10 cellular contexts compared by ENCODE assay signal in the genomic region with DNA sequence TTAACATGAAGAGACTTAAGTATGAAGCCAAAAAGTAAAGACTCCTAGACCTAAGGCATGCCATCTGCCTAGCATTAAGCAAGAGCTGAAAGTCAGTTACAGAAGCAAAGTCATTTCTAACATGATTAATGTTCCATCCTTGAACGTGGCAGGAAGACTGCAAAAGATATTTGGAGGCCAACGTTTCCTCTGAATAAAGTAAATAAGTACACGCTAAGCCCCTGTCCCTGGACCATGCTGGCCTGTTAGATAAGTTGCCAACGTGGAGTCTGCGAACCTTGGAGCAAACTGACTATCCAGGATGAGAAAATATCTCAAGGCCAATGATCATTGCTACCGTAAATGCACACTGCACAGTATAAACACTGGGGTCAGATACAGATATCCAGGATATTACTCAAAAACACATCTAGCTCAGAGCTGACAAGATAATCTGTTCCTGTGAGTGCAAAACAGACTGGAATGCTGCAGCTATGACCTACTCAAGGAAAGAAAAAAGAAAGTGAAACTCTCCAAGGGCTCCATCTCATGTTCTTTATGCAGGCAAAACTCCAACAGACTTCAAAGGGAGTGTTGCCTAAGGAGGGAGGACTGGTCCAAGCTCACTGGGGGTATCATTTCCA.
DNase-seq lines count a peak whose midpoint lies in the region; ATAC-seq and TF ChIP-seq lines count a peak whose summit lies in the region.
"Had no signal": no experiment of that assay in that cellular context is flagged by ENCODE, and none has a peak within 500 bp of the region (broad histone marks: within the 10 kb centered on the region; RNA-seq: fewer than 3 reads in every experiment).

No MANE protein-coding gene starts in this region.

- H3K27me3 ChIP-seq in left lung (no peaks in the 10 kb centered on the region), upper lobe of left lung (no peaks in the 10 kb centered on the region)

- intact Hi-C loops in left lung (cut with DNase I), result no loop called here

- H3K9me3 ChIP-seq in left lung (no peaks in the 10 kb centered on the region), upper lobe of left lung (no peaks in the 10 kb centered on the region)

- TF ChIP-seq CTCF in brain (conservative IDR thresholded peaks at IDR 0.05), result no peak
- TF ChIP-seq CTCF in left lung (IDR thresholded peaks at IDR 0.05), result no peak
- TF ChIP-seq CTCF in upper lobe of left lung (IDR thresholded peaks at IDR 0.05), result no peak

- TF ChIP-seq POLR2A in upper lobe of left lung (IDR thresholded peaks at IDR 0.05), result no peak

- peaks cover 0 to 3% (median 0%) of the 10 kb centered on the region in 5 experiments for H3K9me3 Mint-ChIP-seq in brain

- H3K4me1 Mint-ChIP-seq in brain, result peaks cover 10% of the 10 kb centered on the region

- DNase-seq in NCI-H82 (lab: John Stamatoyannopoulos, UW), result peak; percentile 3
- DNase-seq in NCI-H82 treated with DMSO at 0.1 percent for 48 hours (lab: John Stamatoyannopoulos, UW; ENCODE audit: unreplicated experiment), result no peak
- DNase-seq in left lung, result no peak
- DNase-seq in upper lobe of left lung, result no peak
- DNase-seq: 8988T; activated CD4-positive, alpha-beta T cell treated with anti-CD3 and anti-CD28 coated beads, Interleukin-2, amount 50 U/mL, for 1 hour had no signal

- H3K27ac ChIP-seq in left lung, result no peak overlapping the region
- peak overlapping the region in 1 of 4 donors; percentile 11 for H3K27ac ChIP-seq in upper lobe of left lung

- no peak for TF ChIP-seq EP300 in upper lobe of left lung (IDR thresholded peaks at IDR 0.05)

- H3K4me3 ChIP-seq in left lung (no peak overlapping the region), upper lobe of left lung (peak overlapping the region in 3 of 4 donors; percentile 14 to 30 (median 29))

- H3K36me3 Mint-ChIP-seq in brain, result no peaks in the 10 kb centered on the region

- no peaks in the 10 kb centered on the region for H3K36me3 ChIP-seq in left lung
- no peaks in the 10 kb centered on the region for H3K36me3 ChIP-seq in upper lobe of left lung

- H3K4me1 ChIP-seq in left lung (no peaks in the 10 kb centered on the region), upper lobe of left lung (peaks cover 0 to 3% (median 0%) of the 10 kb centered on the region in 4 donors)

- peak overlapping the region in 2 of 5 experiments; percentile 30 to 53 for H3K4me3 Mint-ChIP-seq in brain

- no peaks in the 10 kb centered on the region for H3K27me3 Mint-ChIP-seq in brain

- 22 to 32% methylated on average over 6 of the region's 6 CpGs for WGBS in upper lobe of left lung, 2 donors

- ATAC-seq in left lung (peak; percentile 52), upper lobe of left lung (ENCODE audit: low FRiP score in 2 of 2) (peak in 1 of 2 donors; percentile 64), HG03097 (IDR thresholded peaks at IDR 0.05; ENCODE audit: low FRiP score, unreplicated experiment) (no peak), HG02759 (IDR thresholded peaks at IDR 0.05; ENCODE audit: unreplicated experiment) (no peak), HG02970 (IDR thresholded peaks at IDR 0.05; ENCODE audit: low FRiP score, unreplicated experiment) (no peak)

- peak overlapping the region in 3 of 5 experiments; percentile 42 to 82 (median 59) for H3K27ac Mint-ChIP-seq in brain

Comparison
In these comparisons a context has a peak if more than half of its experiments do, and no peak if none do; other contexts are left out.
1. H3K4me3 ChIP-seq: peak in upper lobe of left lung (3 of 4); none in left lung (0 of 2).